Comparison of ENCODE assay signal across 18 cellular contexts in the genomic region with DNA sequence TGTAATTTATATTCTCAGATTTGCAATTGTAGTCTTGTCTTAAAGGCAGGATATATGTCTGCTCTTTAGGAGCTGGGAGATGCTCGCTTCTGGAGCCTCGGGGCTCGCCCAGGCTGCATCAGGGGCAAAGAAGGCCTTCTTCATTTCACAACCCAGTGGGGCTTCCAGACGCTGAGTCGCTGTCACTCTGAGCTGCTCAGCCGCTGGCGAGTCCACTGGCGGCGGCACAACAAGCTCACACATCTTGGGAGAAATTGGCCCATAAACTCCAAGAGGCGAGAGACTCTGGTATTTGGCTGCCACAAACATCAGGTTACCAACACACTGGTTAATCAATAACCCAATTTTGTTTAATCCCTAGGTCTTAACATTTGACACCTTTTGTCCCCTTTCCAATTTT.
DNase-seq lines count a peak whose midpoint lies in the region; TF ChIP-seq lines count a peak whose summit lies in the region.
"Had no signal": no experiment of that assay in that cellular context is flagged by ENCODE, and none has a peak within 500 bp of the region (broad histone marks: within the 10 kb centered on the region; RNA-seq: fewer than 3 reads in every experiment).

No MANE protein-coding gene starts in this region.

- DNase-seq in H9 (peak; percentile 37), NCI-H69 (lab: John Stamatoyannopoulos, UW) (peak; percentile 53), iPS-NIHi11 (ENCODE audit: low spot score) (peak; percentile 36), nephron progenitor cell (peak; percentile 28), midbrain (lab: John Stamatoyannopoulos, UW) (no peak), HuH-7 (ENCODE audit: low spot score) (no peak), GM20000 (ENCODE audit: low spot score) (no peak)
- DNase-seq: Caco-2; CD8-positive, alpha-beta T cell; GF-D8; KBM-7; NCI-H1417 treated with DMSO at 0.1 percent for 48 hours; NCI-H187 treated with DMSO at 0.1 percent for 48 hours; NCI-H446 treated with DMSO at 0.1 percent for 48 hours; NCI-H526; SIG-M5 had no signal

- H3K27ac ChIP-seq in H9 (ENCODE audit: insufficient read length, low read depth, low read length) = no peak overlapping the region
- H3K27ac ChIP-seq: C4-2B, SK-N-MC had no signal

- H4K5ac ChIP-seq in H9 (ENCODE audit: insufficient read length, low read depth, low read length) = no peak overlapping the region

- H3K4me2 ChIP-seq in H9 (ENCODE audit: insufficient read depth, insufficient read length, low read length) = no peak overlapping the region

- no peak overlapping the region for H4K91ac ChIP-seq in H9 (ENCODE audit: insufficient read length, low read depth, low read length)

- H3K36me3 Mint-ChIP-seq in H9 (ENCODE audit: insufficient read depth in 1 of 3, low read depth in 3 of 3) (no peaks in the 10 kb centered on the region), nephron progenitor cell (ENCODE audit: low read depth) (no peaks in the 10 kb centered on the region)
- H3K36me3 Mint-ChIP-seq: CD8-positive, alpha-beta T cell had no signal

- H3K79me2 ChIP-seq in H9 (ENCODE audit: insufficient read depth, low read length) = no peaks in the 10 kb centered on the region

- no peaks in the 10 kb centered on the region for H4K20me1 ChIP-seq in H9 (ENCODE audit: control insufficient read depth, insufficient read depth, insufficient read length)

- TF ChIP-seq CTCF in H9 (conservative IDR thresholded peaks at IDR 0.05) (no peak), nephron progenitor cell (IDR thresholded peaks at IDR 0.05) (no peak), GM20000 (IDR thresholded peaks at IDR 0.05; ENCODE audit: extremely low read depth, missing control alignments) (no peak)

- no peak overlapping the region for H2BK5ac ChIP-seq in H9 (ENCODE audit: insufficient read length, low read length)

- no peak overlapping the region for H2BK15ac ChIP-seq in H9 (ENCODE audit: low read depth, low read length)

- no peaks in the 10 kb centered on the region for H3K23me2 ChIP-seq in H9 (ENCODE audit: insufficient read length, low read depth, low read length, poor library complexity, severe bottlenecking)

- H3K14ac ChIP-seq in H9 (ENCODE audit: insufficient read depth, low read length) = no peak overlapping the region

- no peak overlapping the region for H3T11ph ChIP-seq in H9 (ENCODE audit: low read length)

- H3K27me3 Mint-ChIP-seq in H9 (ENCODE audit: low read depth) = 0 out of 2 replicates have a peak, but pooled peaks cover 2% of the 10 kb centered on the region
- peaks cover 2% of the 10 kb centered on the region for H3K27me3 Mint-ChIP-seq in nephron progenitor cell (ENCODE audit: low read depth, poor library complexity)

- no peaks in the 10 kb centered on the region for H3K79me1 ChIP-seq in H9 (ENCODE audit: insufficient read depth, low read depth, low read length, poor library complexity, severe bottlenecking)

- WGBS in H9 (ENCODE audit: extremely low coverage, insufficient read length, low lambda C conversion rate) = no CpG with 5 or more reads among the region's 10 CpGs

- H3K4ac ChIP-seq in H9 (ENCODE audit: low read depth, low read length) = no peak overlapping the region

- no peaks in the 10 kb centered on the region for H3K27me3 ChIP-seq in H9 (ENCODE audit: insufficient read depth, low read length)

- no peak overlapping the region for H3K23ac ChIP-seq in H9 (ENCODE audit: insufficient read length, low read depth, low read length)

- 0 out of 2 replicates have a peak, but pooled peaks cover 3% of the 10 kb centered on the region for H3K4me1 ChIP-seq in H9 (ENCODE audit: insufficient read depth, low read length)
- H3K4me1 ChIP-seq: Caco-2 had no signal

- no peak overlapping the region for H3K9ac ChIP-seq in H9 (ENCODE audit: extremely low read depth, insufficient read length, low read length)

- no peak overlapping the region for H2BK120ac ChIP-seq in H9 (ENCODE audit: low read depth, low read length, poor library complexity, severe bottlenecking)

- H3K27ac Mint-ChIP-seq in H9 (no peak overlapping the region), nephron progenitor cell (no peak overlapping the region)
- H3K27ac Mint-ChIP-seq: CD8-positive, alpha-beta T cell had no signal

- H3K4me1 Mint-ChIP-seq in H9 (peaks cover 21 to 38% of the 10 kb centered on the region in 2 experiments), nephron progenitor cell (peaks cover 42% of the 10 kb centered on the region)

- H2BK12ac ChIP-seq in H9 (ENCODE audit: insufficient read length, low read depth, low read length) = no peak overlapping the region

- H2AK5ac ChIP-seq in H9 (ENCODE audit: insufficient read length, low read length) = no peak overlapping the region

- H3K18ac ChIP-seq in H9 (ENCODE audit: insufficient read length, low read depth, low read length) = no peak overlapping the region

- no peak overlapping the region for H3K56ac ChIP-seq in H9 (ENCODE audit: insufficient read length, low read depth, low read length)

- H3K9me3 Mint-ChIP-seq in H9 = no peaks in the 10 kb centered on the region
- H3K9me3 Mint-ChIP-seq in nephron progenitor cell = no peaks in the 10 kb centered on the region
- H3K9me3 Mint-ChIP-seq: CD8-positive, alpha-beta T cell had no signal

- H2BK20ac ChIP-seq in H9 (ENCODE audit: low read depth, low read length, poor library complexity, severe bottlenecking) = no peak overlapping the region

- no peak overlapping the region for H2AFZ ChIP-seq in H9 (ENCODE audit: low read length)

- H3K9me3 ChIP-seq in H9 (ENCODE audit: control insufficient read depth, low read depth, low read length) = no peaks in the 10 kb centered on the region
- H3K9me3 ChIP-seq: Caco-2 had no signal

- H3K4me3 Mint-ChIP-seq in H9 (no peak overlapping the region), nephron progenitor cell (no peak overlapping the region)
- H3K4me3 Mint-ChIP-seq: CD8-positive, alpha-beta T cell had no signal

- no peak overlapping the region for H4K8ac ChIP-seq in H9 (replicated peaks; ENCODE audit: insufficient read length, low read depth, low read length)

Comparison
In these comparisons a context has a peak if more than half of its experiments do, and no peak if none do; other contexts are left out.
1. DNase-seq: peak in H9 (single experiment), NCI-H69 (single experiment), iPS-NIHi11 (single experiment) and nephron progenitor cell (single experiment); none in midbrain (single experiment), HuH-7 (single experiment) and GM20000 (single experiment).